ENCODE assay signal across 1 cellular context in the genomic region with DNA sequence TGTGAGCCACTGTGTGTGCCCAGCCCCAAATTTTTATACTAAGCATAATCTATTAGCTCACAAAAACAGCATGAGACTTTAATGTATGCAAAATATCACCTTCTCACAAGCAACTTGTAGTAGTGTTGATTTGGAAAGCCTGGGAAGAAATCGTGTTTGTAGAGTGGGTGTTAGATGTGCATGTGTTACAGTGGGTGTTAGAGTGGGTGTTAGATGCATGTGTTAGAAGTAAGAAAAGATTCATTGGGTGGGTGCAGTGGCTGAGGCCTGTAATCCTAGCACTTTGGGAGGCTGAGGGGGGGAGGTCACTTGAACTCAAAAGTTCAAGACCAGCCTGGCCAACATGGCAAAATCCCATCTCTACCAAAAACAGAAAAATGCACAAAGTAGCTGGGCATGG.
TF ChIP-seq lines count a peak whose summit lies in the region.

No MANE protein-coding gene starts in this region.

TF ChIP-seq in SK-N-SH treated with all-trans-retinoic acid at 6 μM for 48 hours, 23 proteins besides CTCF, POLR2A, EP300 and RAD21 (continued from another document):
- TF ChIP-seq, protein P1, sequence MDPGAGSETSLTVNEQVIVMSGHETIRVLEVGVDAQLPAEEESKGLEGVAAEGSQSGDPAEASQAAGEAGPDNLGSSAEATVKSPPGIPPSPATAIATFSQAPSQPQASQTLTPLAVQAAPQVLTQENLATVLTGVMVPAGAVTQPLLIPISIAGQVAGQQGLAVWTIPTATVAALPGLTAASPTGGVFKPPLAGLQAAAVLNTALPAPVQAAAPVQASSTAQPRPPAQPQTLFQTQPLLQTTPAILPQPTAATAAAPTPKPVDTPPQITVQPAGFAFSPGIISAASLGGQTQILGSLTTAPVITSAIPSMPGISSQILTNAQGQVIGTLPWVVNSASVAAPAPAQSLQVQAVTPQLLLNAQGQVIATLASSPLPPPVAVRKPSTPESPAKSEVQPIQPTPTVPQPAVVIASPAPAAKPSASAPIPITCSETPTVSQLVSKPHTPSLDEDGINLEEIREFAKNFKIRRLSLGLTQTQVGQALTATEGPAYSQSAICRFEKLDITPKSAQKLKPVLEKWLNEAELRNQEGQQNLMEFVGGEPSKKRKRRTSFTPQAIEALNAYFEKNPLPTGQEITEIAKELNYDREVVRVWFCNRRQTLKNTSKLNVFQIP (CRISPR knock-in tag; IDR thresholded peaks at IDR 0.05; ENCODE audit: borderline replicate concordance, low read depth) = no peak
- TF ChIP-seq ZNF565 (CRISPR knock-in tag; conservative IDR thresholded peaks at IDR 0.05; ENCODE audit: low read depth) = no peak
- TF ChIP-seq ARNTL (CRISPR knock-in tag; IDR thresholded peaks at IDR 0.05; ENCODE audit: borderline replicate concordance, low read depth) = no peak
- no peak for TF ChIP-seq CSDC2 (CRISPR knock-in tag; IDR thresholded peaks at IDR 0.05)
- TF ChIP-seq TOX (CRISPR knock-in tag; IDR thresholded peaks at IDR 0.05; ENCODE audit: borderline replicate concordance) = no peak
- TF ChIP-seq BACH2 (CRISPR knock-in tag; IDR thresholded peaks at IDR 0.05; ENCODE audit: borderline replicate concordance) = no peak
- no peak for TF ChIP-seq PPARA (CRISPR knock-in tag; IDR thresholded peaks at IDR 0.05; ENCODE audit: borderline replicate concordance)
- TF ChIP-seq PATZ1 (CRISPR knock-in tag; IDR thresholded peaks at IDR 0.05; ENCODE audit: borderline replicate concordance) = no peak
